Comparison of ENCODE assay signal across 1 cellular context in the genomic region with DNA sequence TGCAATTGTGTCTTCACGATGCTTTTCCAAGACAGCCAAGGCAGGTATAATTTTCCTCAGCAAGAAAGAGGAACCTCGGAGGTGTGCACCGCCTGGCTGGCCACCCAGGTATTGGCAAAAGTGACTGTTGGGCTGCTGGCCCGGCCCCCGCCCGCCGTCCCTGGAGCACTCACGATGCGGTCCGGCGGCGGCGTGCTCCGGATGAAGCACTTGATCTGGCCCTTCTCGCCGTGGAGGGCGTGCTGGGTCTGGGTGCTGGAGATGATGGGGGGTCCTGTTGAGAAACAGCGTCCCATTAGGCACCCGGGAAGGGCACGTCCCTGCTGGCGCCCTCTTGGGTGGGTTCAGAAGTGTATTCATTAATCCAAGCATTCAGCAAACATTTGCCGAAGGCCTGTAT.
TF ChIP-seq lines count a peak whose summit lies in the region.

No MANE protein-coding gene starts in this region.

TF ChIP-seq in GM23338, 12 proteins besides CTCF, POLR2A, EP300 and RAD21 (continued from another document):
- TF ChIP-seq, protein P1, sequence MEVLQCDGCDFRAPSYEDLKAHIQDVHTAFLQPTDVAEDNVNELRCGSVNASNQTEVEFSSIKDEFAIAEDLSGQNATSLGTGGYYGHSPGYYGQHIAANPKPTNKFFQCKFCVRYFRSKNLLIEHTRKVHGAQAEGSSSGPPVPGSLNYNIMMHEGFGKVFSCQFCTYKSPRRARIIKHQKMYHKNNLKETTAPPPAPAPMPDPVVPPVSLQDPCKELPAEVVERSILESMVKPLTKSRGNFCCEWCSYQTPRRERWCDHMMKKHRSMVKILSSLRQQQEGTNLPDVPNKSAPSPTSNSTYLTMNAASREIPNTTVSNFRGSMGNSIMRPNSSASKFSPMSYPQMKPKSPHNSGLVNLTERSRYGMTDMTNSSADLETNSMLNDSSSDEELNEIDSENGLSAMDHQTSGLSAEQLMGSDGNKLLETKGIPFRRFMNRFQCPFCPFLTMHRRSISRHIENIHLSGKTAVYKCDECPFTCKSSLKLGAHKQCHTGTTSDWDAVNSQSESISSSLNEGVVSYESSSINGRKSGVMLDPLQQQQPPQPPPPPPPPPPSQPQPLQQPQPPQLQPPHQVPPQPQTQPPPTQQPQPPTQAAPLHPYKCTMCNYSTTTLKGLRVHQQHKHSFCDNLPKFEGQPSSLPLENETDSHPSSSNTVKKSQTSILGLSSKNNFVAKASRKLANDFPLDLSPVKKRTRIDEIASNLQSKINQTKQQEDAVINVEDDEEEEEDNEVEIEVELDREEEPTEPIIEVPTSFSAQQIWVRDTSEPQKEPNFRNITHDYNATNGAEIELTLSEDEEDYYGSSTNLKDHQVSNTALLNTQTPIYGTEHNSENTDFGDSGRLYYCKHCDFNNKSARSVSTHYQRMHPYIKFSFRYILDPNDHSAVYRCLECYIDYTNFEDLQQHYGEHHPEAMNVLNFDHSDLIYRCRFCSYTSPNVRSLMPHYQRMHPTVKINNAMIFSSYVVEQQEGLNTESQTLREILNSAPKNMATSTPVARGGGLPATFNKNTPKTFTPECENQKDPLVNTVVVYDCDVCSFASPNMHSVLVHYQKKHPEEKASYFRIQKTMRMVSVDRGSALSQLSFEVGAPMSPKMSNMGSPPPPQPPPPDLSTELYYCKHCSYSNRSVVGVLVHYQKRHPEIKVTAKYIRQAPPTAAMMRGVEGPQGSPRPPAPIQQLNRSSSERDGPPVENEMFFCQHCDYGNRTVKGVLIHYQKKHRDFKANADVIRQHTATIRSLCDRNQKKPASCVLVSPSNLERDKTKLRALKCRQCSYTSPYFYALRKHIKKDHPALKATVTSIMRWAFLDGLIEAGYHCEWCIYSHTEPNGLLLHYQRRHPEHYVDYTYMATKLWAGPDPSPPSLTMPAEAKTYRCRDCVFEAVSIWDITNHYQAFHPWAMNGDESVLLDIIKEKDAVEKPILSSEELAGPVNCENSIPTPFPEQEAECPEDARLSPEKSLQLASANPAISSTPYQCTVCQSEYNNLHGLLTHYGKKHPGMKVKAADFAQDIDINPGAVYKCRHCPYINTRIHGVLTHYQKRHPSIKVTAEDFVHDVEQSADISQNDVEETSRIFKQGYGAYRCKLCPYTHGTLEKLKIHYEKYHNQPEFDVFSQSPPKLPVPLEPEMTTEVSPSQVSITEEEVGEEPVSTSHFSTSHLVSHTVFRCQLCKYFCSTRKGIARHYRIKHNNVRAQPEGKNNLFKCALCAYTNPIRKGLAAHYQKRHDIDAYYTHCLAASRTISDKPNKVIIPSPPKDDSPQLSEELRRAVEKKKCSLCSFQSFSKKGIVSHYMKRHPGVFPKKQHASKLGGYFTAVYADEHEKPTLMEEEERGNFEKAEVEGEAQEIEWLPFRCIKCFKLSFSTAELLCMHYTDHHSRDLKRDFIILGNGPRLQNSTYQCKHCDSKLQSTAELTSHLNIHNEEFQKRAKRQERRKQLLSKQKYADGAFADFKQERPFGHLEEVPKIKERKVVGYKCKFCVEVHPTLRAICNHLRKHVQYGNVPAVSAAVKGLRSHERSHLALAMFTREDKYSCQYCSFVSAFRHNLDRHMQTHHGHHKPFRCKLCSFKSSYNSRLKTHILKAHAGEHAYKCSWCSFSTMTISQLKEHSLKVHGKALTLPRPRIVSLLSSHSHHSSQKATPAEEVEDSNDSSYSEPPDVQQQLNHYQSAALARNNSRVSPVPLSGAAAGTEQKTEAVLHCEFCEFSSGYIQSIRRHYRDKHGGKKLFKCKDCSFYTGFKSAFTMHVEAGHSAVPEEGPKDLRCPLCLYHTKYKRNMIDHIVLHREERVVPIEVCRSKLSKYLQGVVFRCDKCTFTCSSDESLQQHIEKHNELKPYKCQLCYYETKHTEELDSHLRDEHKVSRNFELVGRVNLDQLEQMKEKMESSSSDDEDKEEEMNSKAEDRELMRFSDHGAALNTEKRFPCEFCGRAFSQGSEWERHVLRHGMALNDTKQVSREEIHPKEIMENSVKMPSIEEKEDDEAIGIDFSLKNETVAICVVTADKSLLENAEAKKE (CRISPR knock-in tag; IDR thresholded peaks at IDR 0.05), result no peak
- no peak for TF ChIP-seq JUNB (IDR thresholded peaks at IDR 0.05; ENCODE audit: unreplicated experiment)
- TF ChIP-seq ZNF114 (CRISPR knock-in tag; IDR thresholded peaks at IDR 0.05), result no peak
TF ChIP-seq in GM23338: peak in this region for 0.
